Comparison of ENCODE assay signal across 8 cellular contexts in the genomic region with DNA sequence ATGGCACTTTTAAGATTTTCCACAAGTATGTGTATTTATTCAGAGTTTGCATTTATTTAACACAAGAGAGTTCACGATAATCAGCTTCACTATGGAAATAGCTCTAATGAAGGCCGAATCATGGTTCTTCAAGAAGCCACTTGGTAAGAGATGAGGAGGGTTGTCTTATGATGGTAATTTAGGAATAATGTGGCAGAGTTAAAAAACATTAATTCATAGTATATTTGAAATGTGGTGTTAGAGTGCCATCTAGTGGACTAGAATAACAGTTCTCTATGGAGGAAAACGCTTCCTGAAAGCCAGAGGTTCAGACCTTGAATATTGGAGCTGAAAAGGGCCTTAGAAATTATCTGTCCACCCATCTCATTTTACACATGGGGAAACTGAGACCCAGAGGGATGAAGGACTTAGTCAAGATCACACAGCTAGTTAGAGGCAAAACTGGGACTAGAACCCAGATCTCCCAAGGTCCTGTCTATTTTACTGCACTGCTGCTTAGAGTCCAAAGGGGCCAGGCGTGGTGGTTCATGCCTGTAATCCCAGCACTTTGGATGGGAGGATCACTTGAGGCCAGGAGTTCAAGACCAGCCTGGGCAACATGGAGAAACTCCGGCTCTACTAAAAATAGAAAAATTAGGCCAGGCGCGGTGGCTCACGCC. TPM values are rescaled to one million over a fixed set of nuclear protein-coding genes. Genes with fewer than 3 reads are reported as not detected.
DNase-seq lines count a peak whose midpoint lies in the region; ATAC-seq, FAIRE-seq and TF ChIP-seq lines count a peak whose summit lies in the region.

No MANE protein-coding gene starts in this region.

- H3K4me3 ChIP-seq in AG09309 (ENCODE audit: control insufficient read depth, low read depth, low read length) (no peak overlapping the region), K562 (no peak overlapping the region), keratinocyte (ENCODE audit: control insufficient read depth in 2 of 3, extremely low read depth in 1 of 3, insufficient read depth in 2 of 3, low read depth in 1 of 3, low read length in 3 of 3) (no peak overlapping the region), thoracic aorta (no peak overlapping the region)

- no peaks in the 10 kb centered on the region for H3K27me3 ChIP-seq in K562 (ENCODE audit: control insufficient read depth in 2 of 2, insufficient read depth in 2 of 2, low read length in 2 of 2)
- H3K27me3 ChIP-seq in keratinocyte (ENCODE audit: control insufficient read depth, extremely low read depth, insufficient read depth, low read length) = no peaks in the 10 kb centered on the region
- no peaks in the 10 kb centered on the region for H3K27me3 ChIP-seq in thoracic aorta (replicated peaks; ENCODE audit: insufficient read depth)

- H4K20me1 ChIP-seq in K562 (replicated peaks; ENCODE audit: control insufficient read depth, insufficient read depth, low read length) (no peaks in the 10 kb centered on the region), keratinocyte (ENCODE audit: control insufficient read depth, extremely low read depth, insufficient read depth, low read length) (no peaks in the 10 kb centered on the region)

- H3K27ac ChIP-seq in K562 (ENCODE audit: extremely low read depth, low read depth, low read length) = 0 out of 3 replicates have a peak overlapping the region, but pooled peaks have one; percentile 33
- no peak overlapping the region for H3K27ac ChIP-seq in keratinocyte (ENCODE audit: control insufficient read depth, insufficient read depth, low read length)
- H3K27ac ChIP-seq in thoracic aorta = no peak overlapping the region

- ATAC-seq in K562 (peak; percentile 84), thoracic aorta (ENCODE audit: insufficient number of reproducible peaks, low FRiP score, low read depth) (no peak), GM19035 (IDR thresholded peaks at IDR 0.05; ENCODE audit: unreplicated experiment) (no peak)

- no peaks in the 10 kb centered on the region for H3K9me3 ChIP-seq in K562 (replicated peaks; ENCODE audit: control insufficient read depth, insufficient read depth, low read depth, low read length)
- no peaks in the 10 kb centered on the region for H3K9me3 ChIP-seq in keratinocyte (ENCODE audit: control insufficient read depth, low read depth, low read length)
- H3K9me3 ChIP-seq in thoracic aorta = no peaks in the 10 kb centered on the region

- CTCF ChIA-PET in K562 (lab: Yijun Ruan, JAX; ENCODE audit: low intra/inter-chr PET ratio) = interaction anchor here (0.6 to 2.4 kb wide), 5 partner anchors 83 to 674 kb away, joined by 3 to 13 read pairs (median 4); no protein-coding TSS in a partner anchor

- no peak for TF ChIP-seq EP300 in K562 (IDR thresholded peaks at IDR 0.05; ENCODE audit: low read length)

- TF ChIP-seq CTCF in AG09309 (IDR thresholded peaks at IDR 0.05; ENCODE audit: control insufficient read depth, insufficient read depth, low read depth, low read length, missing control alignments) = peak; percentile 47
- TF ChIP-seq CTCF in GM12874 (IDR thresholded peaks at IDR 0.05; ENCODE audit: insufficient read depth, low read depth, low read length) = peak; percentile 35; the same call in 1 of the 2 replicates
- peak; percentile 35 to 79 (median 63); a peak in 5 of 6 replicates for TF ChIP-seq CTCF in K562 (IDR thresholded peaks at IDR 0.05 in 2 of 3, conservative IDR thresholded peaks at IDR 0.05 in 1 of 3; ENCODE audit: insufficient read depth in 2 of 3, low read depth in 1 of 3, low read length in 3 of 3)
- peak in 2 of 3 experiments; percentile 27 to 62 for TF ChIP-seq CTCF in keratinocyte (optimal IDR thresholded peaks at IDR 0.05 in 1 of 3, IDR thresholded peaks at IDR 0.05 in 1 of 3, conservative IDR thresholded peaks at IDR 0.05 in 1 of 3; ENCODE audit: extremely low read depth in 1 of 3, insufficient read depth in 2 of 3, low read length in 3 of 3)
- peak; percentile 77 for TF ChIP-seq CTCF in thoracic aorta (IDR thresholded peaks at IDR 0.05)

- FAIRE-seq in K562 (lab: Jason Lieb, UNC) (peak; percentile 75), keratinocyte (lab: Jason Lieb, UNC) (peak; percentile 5)

- 66% methylated on average over 8 of the region's 8 CpGs for WGBS in K562 (ENCODE audit: insufficient coverage, low coverage, missing lambda C conversion rate)

- H3K4me1 ChIP-seq in K562 (replicated peaks in 1 of 2; ENCODE audit: control insufficient read depth in 2 of 2, insufficient read depth in 2 of 2, low read length in 2 of 2) (no peaks in the 10 kb centered on the region), keratinocyte (ENCODE audit: control insufficient read depth, extremely low read depth, insufficient read depth, low read length) (peaks cover 13% of the 10 kb centered on the region), thoracic aorta (ENCODE audit: control insufficient read depth in 1 of 2, low read depth in 2 of 2) (peaks cover 8 to 24% of the 10 kb centered on the region in 2 donors)

- H3K9ac ChIP-seq in K562 (ENCODE audit: insufficient read depth in 1 of 2, low read depth in 2 of 2, low read length in 2 of 2) = no peak overlapping the region
- no peak overlapping the region for H3K9ac ChIP-seq in keratinocyte (ENCODE audit: control insufficient read depth, extremely low read depth, insufficient read depth, low read length)

- BruUV-seq in K562 (replicated peaks; lab: Mats Ljungman, UMichigan) = no TSS peak

- dilution Hi-C loops in keratinocyte (cut with MboI; ENCODE audit: extremely low pct_ligation_motif_present, low sequenced_read_pairs) = no loop called here

- peak; percentile 67 to 81 for TF ChIP-seq RAD21 in K562 (CRISPR knock-in tag; conservative IDR thresholded peaks at IDR 0.05 in 1 of 2, IDR thresholded peaks at IDR 0.05 in 1 of 2)

- H3K36me3 ChIP-seq in K562 (ENCODE audit: control insufficient read depth, insufficient read depth, low read length) = peaks cover 83% of the 10 kb centered on the region
- H3K36me3 ChIP-seq in keratinocyte (ENCODE audit: control insufficient read depth in 2 of 2, extremely low read depth in 1 of 2, insufficient read depth in 2 of 2, low read length in 2 of 2) = peaks cover 12 to 17% of the 10 kb centered on the region in 2 experiments
- H3K36me3 ChIP-seq in thoracic aorta = peaks cover 24% of the 10 kb centered on the region

- H3K79me2 ChIP-seq in K562 (ENCODE audit: control insufficient read depth, insufficient read depth, low read length) = no peaks in the 10 kb centered on the region
- no peaks in the 10 kb centered on the region for H3K79me2 ChIP-seq in keratinocyte (ENCODE audit: control insufficient read depth, insufficient read depth, low read length)

- intact Hi-C loops in K562 (cut with micrococcal nuclease) = loop anchor here (2.0 to 5.0 kb wide), 3 partner anchors 115 to 385 kb away; no protein-coding TSS in a partner anchor

- H3K9me1 ChIP-seq in K562 (ENCODE audit: control insufficient read depth, insufficient read depth, low read length) = no peaks in the 10 kb centered on the region
- no peaks in the 10 kb centered on the region for H3K9me1 ChIP-seq in keratinocyte (ENCODE audit: control insufficient read depth, extremely low read depth, insufficient read depth, low read length)

- in situ Hi-C loops in K562 (cut with MboI) = loop anchor here (5.0 to 25.0 kb wide), 3 partner anchors 254 to 629 kb away; partner anchors contain the start of gene RPRML

- H3K4me2 ChIP-seq in K562 (ENCODE audit: insufficient read depth, low read length) (no peak overlapping the region), keratinocyte (ENCODE audit: control insufficient read depth, extremely low read depth, insufficient read depth, low read depth, low read length) (no peak overlapping the region)

- POLR2A ChIA-PET in K562 (lab: Yijun Ruan, JAX) = no interaction called here

- H2AFZ ChIP-seq in K562 (ENCODE audit: low read depth, low read length) (no peak overlapping the region), keratinocyte (ENCODE audit: control insufficient read depth, low read length) (no peak overlapping the region)

- no peak for TF ChIP-seq POLR2A in K562 (conservative IDR thresholded peaks at IDR 0.05)

- DNase-seq in AG09309 (ENCODE audit: low read depth) (peak; percentile 7), NCI-H345 treated with DMSO at 0.1 percent for 48 hours (lab: John Stamatoyannopoulos, UW; ENCODE audit: unreplicated experiment) (peak; percentile 27), K562 (ENCODE audit: extremely low read depth in 1 of 4, low spot score in 3 of 4) (peak; percentile 27 to 64 (median 30)), keratinocyte (ENCODE audit: low read depth, low spot score) (no peak), thoracic aorta (ENCODE audit: low spot score) (no peak), mesenteric fat pad (ENCODE audit: low spot score) (no peak)

TF ChIP-seq in K562, 482 proteins besides CTCF, POLR2A, EP300 and RAD21 (continues in another document):
- TF ChIP-seq NFE2 (IDR thresholded peaks at IDR 0.05; ENCODE audit: low read depth) = no peak
- TF ChIP-seq MAZ (CRISPR knock-in tag; conservative IDR thresholded peaks at IDR 0.05 in 1 of 2, IDR thresholded peaks at IDR 0.05 in 1 of 2) = no peak

RNA-seq across cellular contexts. Expression of gene KPNB1, which starts 33.8 kb away (rescaled TPM):
- 346 and 425 TPM in 2 replicates for total RNA-seq in K562 (2011; cell fraction: chromatin; rRNA removed; ENCODE audit: low replicate concordance)
- 99.4 and 109 TPM in 2 replicates for total RNA-seq in K562 (2011; cell fraction: nucleolus; rRNA removed)
- 177 and 202 TPM in 2 replicates for total RNA-seq in K562 (2011; cell fraction: nucleoplasm; rRNA removed)
- total RNA-seq in K562 (2014; rRNA removed) = 271 and 293 TPM in 2 replicates
- 396 and 433 TPM in 2 replicates for total RNA-seq in K562 (2014; rRNA removed; fragmentation: Illumina TruSeq; extraction: Trizol)
- total RNA-seq in K562 (2015; rRNA removed; fragmentation: Illumina TruSeq; extraction: Trizol) = 339 and 354 TPM in 2 replicates
- total RNA-seq in K562 (2021) = 591 and 622 TPM in 2 replicates
- 331 and 369 TPM in 2 replicates for polyA plus RNA-seq in K562 (2011; rRNA removed)
- 220 and 227 TPM in 2 replicates for polyA plus RNA-seq in K562 (2011; cell fraction: cytosol; rRNA removed)
- polyA plus RNA-seq in K562 (2011; cell fraction: nucleus; rRNA removed) = 164 and 211 TPM in 2 replicates
- polyA plus RNA-seq in K562 (2012) = 290 and 376 TPM in 2 replicates
- polyA plus RNA-seq in K562 (2014; fragmentation: Illumina TruSeq; extraction: Trizol) = 515 and 528 TPM in 2 replicates
- polyA plus RNA-seq in K562 (2014; fragmentation: Nextera tagmentation; extraction: Ambion mirVana) = 100 to 1,000 TPM; 154 to 176 TPM
- polyA plus RNA-seq in K562 (2014; rRNA removed) = 271 and 316 TPM in 2 replicates
- polyA minus RNA-seq in K562 (2011; rRNA and poly(A)+ RNA removed) = 493 and 515 TPM in 2 replicates
- polyA minus RNA-seq in K562 (2011; cell fraction: cytosol; rRNA and poly(A)+ RNA removed) = 213 and 271 TPM in 2 replicates
- 42.3 and 74.8 TPM in 2 replicates for polyA minus RNA-seq in K562 (2011; cell fraction: nucleus; rRNA and poly(A)+ RNA removed)
- 167 to 220 TPM (median 219 TPM) in 3 replicates for polyA plus RNA-seq in keratinocyte
- 478 TPM for polyA plus RNA-seq in keratinocyte (2011; ENCODE audit: low read depth)
- polyA plus RNA-seq in keratinocyte (2011; cell fraction: cytosol; rRNA removed) = 165 and 222 TPM in 2 replicates
- 288 and 299 TPM in 2 replicates for polyA plus RNA-seq in keratinocyte (2011; cell fraction: nucleus; rRNA removed)
- 129 and 282 TPM in 2 replicates for polyA plus RNA-seq in keratinocyte (2012; ENCODE audit: low replicate concordance)
- polyA minus RNA-seq in keratinocyte = 320 to 496 TPM (median 447 TPM) in 3 replicates
- 117 TPM for polyA minus RNA-seq in keratinocyte (2011; cell fraction: cytosol; rRNA and poly(A)+ RNA removed)
- 109 and 207 TPM in 2 replicates for polyA minus RNA-seq in keratinocyte (2011; cell fraction: nucleus; rRNA and poly(A)+ RNA removed)
- total RNA-seq in thoracic aorta = 100 to 1,000 TPM; 199 to 223 TPM
- 276 TPM for total RNA-seq in mesenteric fat pad

Comparison
In these comparisons a context has a peak if more than half of its experiments do, and no peak if none do; other contexts are left out.
1. DNase-seq: peak in AG09309 (single experiment), NCI-H345 treated with DMSO at 0.1 percent for 48 hours (single experiment) and K562 (4 of 4); none in keratinocyte (single experiment), thoracic aorta (single experiment) and mesenteric fat pad (single experiment).
2. Peak in every context shown above with its lines, with median percentiles within 50 percentile points of each other: CTCF ChIP-seq.